In genomic region chr11:68503792-68504191, GRCh38 we compare ENCODE assay signal across 14 cellular contexts. TPM values are rescaled to one million over a fixed set of nuclear protein-coding genes. Genes with fewer than 3 reads are reported as not detected.
A peak's percentile ranks its signal among the peaks of the same experiment; 100 is the strongest.
DNase-seq lines count a peak whose midpoint lies in the region; ATAC-seq and TF ChIP-seq lines count a peak whose summit lies in the region.
"Had no signal": no experiment of that assay in that cellular context is flagged by ENCODE, and none has a peak within 500 bp of the region (broad histone marks: within the 10 kb centered on the region; RNA-seq: fewer than 3 reads in every experiment).

No MANE protein-coding gene starts in this region.

- H3K4me2 ChIP-seq in smooth muscle cell = no peak overlapping the region
- H3K4me2 ChIP-seq: A549, KMS-11 had no signal

- intact Hi-C loops in lower lobe of right lung (cut with DNase I) = no loop called here

- H3K9me3 ChIP-seq in SK-N-MC (ENCODE audit: low read depth, low read length) (no peaks in the 10 kb centered on the region), lower lobe of right lung (no peaks in the 10 kb centered on the region), smooth muscle cell (replicated peaks; ENCODE audit: low read depth) (no peaks in the 10 kb centered on the region)
- H3K9me3 ChIP-seq: A549, stomach had no signal

- no peak overlapping the region for H3K9ac ChIP-seq in SK-N-MC (ENCODE audit: insufficient read length)
- no peak overlapping the region for H3K9ac ChIP-seq in smooth muscle cell (ENCODE audit: low read depth)
- H3K9ac ChIP-seq: KMS-11 had no signal

- peaks cover 94% of the 10 kb centered on the region for H3K4me1 ChIP-seq in lower lobe of right lung
- H3K4me1 ChIP-seq in smooth muscle cell (ENCODE audit: low read depth) = peaks cover 19% of the 10 kb centered on the region

- no peaks in the 10 kb centered on the region for H3K27me3 ChIP-seq in lower lobe of right lung (ENCODE audit: low read depth)
- no peaks in the 10 kb centered on the region for H3K27me3 ChIP-seq in smooth muscle cell (ENCODE audit: low read depth)
- H3K27me3 ChIP-seq: stomach had no signal

- H3K36me3 ChIP-seq in SK-N-MC (ENCODE audit: insufficient read depth, low read length) (peaks cover 5% of the 10 kb centered on the region), lower lobe of right lung (no peaks in the 10 kb centered on the region), smooth muscle cell (ENCODE audit: low read depth) (no peaks in the 10 kb centered on the region)
- H3K36me3 ChIP-seq: stomach had no signal

- TF ChIP-seq CTCF in lower lobe of right lung (IDR thresholded peaks at IDR 0.05) = no peak
- no peak for TF ChIP-seq CTCF in smooth muscle cell (IDR thresholded peaks at IDR 0.05; ENCODE audit: borderline replicate concordance, insufficient read depth, poor library complexity, severe bottlenecking)

- H3K4me3 ChIP-seq in SK-N-MC (no peak overlapping the region), lower lobe of right lung (no peak overlapping the region), smooth muscle cell (no peak overlapping the region)
- H3K4me3 ChIP-seq: A549, skin epidermis, stomach had no signal

- H3F3A ChIP-seq in smooth muscle cell (ENCODE audit: low read depth) = peaks cover 35% of the 10 kb centered on the region

- no peak overlapping the region for H2AFZ ChIP-seq in smooth muscle cell (ENCODE audit: low read depth)

- DNase-seq in NCI-H748 (lab: John Stamatoyannopoulos, UW; ENCODE audit: unreplicated experiment) (peak; percentile 3), NCI-H748 treated with DMSO at 0.1 percent for 48 hours (lab: John Stamatoyannopoulos, UW) (no peak), SK-N-MC (ENCODE audit: low read depth, low spot score) (no peak), lower lobe of right lung (peak; percentile 79), smooth muscle cell (lab: John Stamatoyannopoulos, UW; ENCODE audit: unreplicated experiment) (no peak), HK-2 (ENCODE audit: unreplicated experiment) (no peak)
- DNase-seq: activated effector memory CD4-positive, alpha-beta T cell treated with anti-CD3 and anti-CD28 coated beads, Interleukin-2, amount 50 U/mL, for 16 hours; NCI-H1694; stomach had no signal

- WGBS in smooth muscle cell (ENCODE audit: low lambda C conversion rate) = 98% methylated on average over 3 of the region's 3 CpGs

- peaks cover 100% of the 10 kb centered on the region for H4K20me1 ChIP-seq in smooth muscle cell (ENCODE audit: low read depth)

- H3K27ac ChIP-seq in SK-N-MC = peak overlapping the region; percentile 22; the same call in 1 of the 2 replicates
- peak overlapping the region; percentile 54 for H3K27ac ChIP-seq in lower lobe of right lung
- H3K27ac ChIP-seq in smooth muscle cell (ENCODE audit: low read depth) = peak overlapping the region; percentile 30
- H3K27ac ChIP-seq: A549, KMS-11 had no signal

- H3K79me2 ChIP-seq in smooth muscle cell (ENCODE audit: low read depth) = peaks cover 98% of the 10 kb centered on the region

- peak; percentile 87 to 88 for ATAC-seq in lower lobe of right lung
- no peak for ATAC-seq in HG03354 (IDR thresholded peaks at IDR 0.05; ENCODE audit: poor library complexity, severe bottlenecking, unreplicated experiment)
- ATAC-seq in GM19467 (IDR thresholded peaks at IDR 0.05; ENCODE audit: unreplicated experiment) = no peak

RNA-seq across cellular contexts. Expression of gene PPP6R3, which starts 43.2 kb away (rescaled TPM):
- total RNA-seq in lower lobe of right lung = 98.0 TPM
- 120 and 121 TPM in 2 replicates for total RNA-seq in smooth muscle cell
- polyA plus RNA-seq in smooth muscle cell = 28.4 and 36.7 TPM in 2 replicates

Comparison
In these comparisons a context has a peak if more than half of its experiments do, and no peak if none do; other contexts are left out.
1. DNase-seq: peak in NCI-H748 (single experiment) and lower lobe of right lung (single experiment); none in NCI-H748 treated with DMSO at 0.1 percent for 48 hours (single experiment), SK-N-MC (single experiment), smooth muscle cell (single experiment) and HK-2 (single experiment).
2. ATAC-seq: peak in lower lobe of right lung (2 of 2); none in HG03354 (single experiment) and GM19467 (single experiment).
3. Peak in every context shown above with its lines, with median percentiles within 50 percentile points of each other: H3K27ac ChIP-seq.